8 cellular contexts compared by ENCODE assay signal in genomic region chr9:128684065-128684324, GRCh38. TPM values are rescaled to one million over a fixed set of nuclear protein-coding genes. Genes with fewer than 3 reads are reported as not detected.
A peak's percentile ranks its signal among the peaks of the same experiment; 100 is the strongest.
DNase-seq lines count a peak whose midpoint lies in the region; ATAC-seq, FAIRE-seq and TF ChIP-seq lines count a peak whose summit lies in the region.

No MANE protein-coding gene starts in this region.

- no peak for FAIRE-seq in GM12878 (lab: Jason Lieb, UNC)

- no peak for TF ChIP-seq POLR2A in GM12878 (IDR thresholded peaks at IDR 0.05; ENCODE audit: low read depth, low read length)

- H3K79me2 ChIP-seq in GM12878 (ENCODE audit: control insufficient read depth, insufficient read depth, low read length) (peaks cover 73% of the 10 kb centered on the region), mesendoderm (ENCODE audit: control insufficient read depth, insufficient read depth, low read length) (peaks cover 42% of the 10 kb centered on the region)

- TF ChIP-seq CTCF in left ventricle myocardium inferior (IDR thresholded peaks at IDR 0.05; ENCODE audit: borderline replicate concordance) = no peak
- TF ChIP-seq CTCF in GM12878 (IDR thresholded peaks at IDR 0.05 in 2 of 3, conservative IDR thresholded peaks at IDR 0.05 in 1 of 3; ENCODE audit: control insufficient read depth in 2 of 3, extremely low read depth in 1 of 3, insufficient read depth in 1 of 3, low read depth in 3 of 3, low read length in 3 of 3) = no peak

- POLR2A ChIA-PET in GM12878 (lab: Charles Lee) = interaction anchor here (0.6 to 2.1 kb wide), 20 partner anchors 8 to 264 kb away, joined by 3 to 33 read pairs (median 4); partner anchors contain the start of genes GLE1 and ZDHHC12

- peaks cover 33% of the 10 kb centered on the region for H3K4me1 ChIP-seq in left ventricle myocardium inferior
- H3K4me1 ChIP-seq in GM12878 (ENCODE audit: control insufficient read depth, insufficient read depth, low read length) = peaks cover 13% of the 10 kb centered on the region; the same call in 1 of the 2 replicates
- peaks cover 7% of the 10 kb centered on the region for H3K4me1 ChIP-seq in mesendoderm (ENCODE audit: control insufficient read depth, low read depth, low read length)

- no peak for TF ChIP-seq EP300 in GM12878 (IDR thresholded peaks at IDR 0.05; ENCODE audit: borderline replicate concordance in 1 of 2, control insufficient read depth in 1 of 2, low read depth in 2 of 2, low read length in 2 of 2)

- peak overlapping the region; percentile 80 for H3K4me2 ChIP-seq in GM12878 (ENCODE audit: control insufficient read depth, insufficient read depth)
- peak overlapping the region; percentile 96 for H3K4me2 ChIP-seq in mesendoderm (ENCODE audit: low read length)

- peak overlapping the region; percentile 50 for H3K23ac ChIP-seq in mesendoderm (ENCODE audit: low read length)

- H2AK5ac ChIP-seq in mesendoderm (ENCODE audit: low read length) = peak overlapping the region; percentile 94

- ATAC-seq in GM12878 = peak; percentile 3
- ATAC-seq in GM21786 (IDR thresholded peaks at IDR 0.05; ENCODE audit: unreplicated experiment) = no peak
- no peak for ATAC-seq in GM21515 (IDR thresholded peaks at IDR 0.05; ENCODE audit: unreplicated experiment)

- peak overlapping the region; percentile 94 for H3K56ac ChIP-seq in mesendoderm (ENCODE audit: low read length)

- no peak overlapping the region for H2BK15ac ChIP-seq in mesendoderm (replicated peaks; ENCODE audit: low read depth)

- 0 out of 2 replicates have a peak overlapping the region, but pooled peaks have one; percentile 2 for H2AFZ ChIP-seq in GM12878 (ENCODE audit: control insufficient read depth, low read depth, low read length)

- H3K9ac ChIP-seq in GM12878 (ENCODE audit: control insufficient read depth, insufficient read depth, low read length) = peak overlapping the region; percentile 96
- peak overlapping the region; percentile 96 for H3K9ac ChIP-seq in mesendoderm (ENCODE audit: low read length)

- H3K27ac ChIP-seq in left ventricle myocardium inferior (replicated peaks) = peak overlapping the region; percentile 77
- H3K27ac ChIP-seq in GM12878 (ENCODE audit: control insufficient read depth, insufficient read depth) = peak overlapping the region; percentile 96
- peak overlapping the region; percentile 91 for H3K27ac ChIP-seq in mesendoderm (ENCODE audit: low read depth, low read length)

- H2BK5ac ChIP-seq in mesendoderm (ENCODE audit: low read length) = peak overlapping the region; percentile 98

- H4K20me1 ChIP-seq in GM12878 (ENCODE audit: control insufficient read depth, insufficient read depth) = no peaks in the 10 kb centered on the region

- 0% methylated on average over 3 of the region's 3 CpGs for WGBS in GM12878 (ENCODE audit: insufficient coverage, insufficient replicate concordance, low lambda C conversion rate, missing lambda C conversion rate)
- WGBS in mesendoderm (ENCODE audit: extremely low coverage, insufficient coverage, low lambda C conversion rate) = no CpG with 5 or more reads among the region's 3 CpGs

- no peak overlapping the region for H2BK120ac ChIP-seq in mesendoderm (ENCODE audit: low read depth, low read length)

- in situ Hi-C loops in GM12878 (cut with MboI) = no loop called here

- CTCF ChIA-PET in GM12878 (lab: Yijun Ruan, JAX) = interaction anchor here (1.0 to 1.3 kb wide), 4 partner anchors 11 to 24 kb away, joined by 3 to 4 read pairs (median 4); partner anchors contain the start of gene PKN3

- no peaks in the 10 kb centered on the region for H3K27me3 ChIP-seq in left ventricle myocardium inferior (ENCODE audit: low read depth)
- no peaks in the 10 kb centered on the region for H3K27me3 ChIP-seq in GM12878 (replicated peaks in 1 of 2; ENCODE audit: control insufficient read depth in 2 of 2, insufficient read depth in 2 of 2, low read length in 1 of 2)
- H3K27me3 ChIP-seq in mesendoderm (ENCODE audit: insufficient read depth, low read length, poor library complexity) = no peaks in the 10 kb centered on the region

- no peak for DNase-seq in left ventricle myocardium inferior
- DNase-seq in cardiac septum (ENCODE audit: low spot score) = no peak
- no peak for DNase-seq in GM12878 (ENCODE audit: low read depth, low spot score)
- no peak for DNase-seq in mesendoderm
- no peak for DNase-seq in posterior cingulate gyrus
- DNase-seq in NCI-H345 treated with DMSO at 0.1 percent for 48 hours (lab: John Stamatoyannopoulos, UW; ENCODE audit: unreplicated experiment) = no peak

- BruUV-seq in GM12878 (replicated peaks; lab: Mats Ljungman, UMichigan) = TSS peak; percentile 93

- H3K4me3 ChIP-seq in left ventricle myocardium inferior (peak overlapping the region; percentile 72), GM12878 (peak overlapping the region; percentile 95), mesendoderm (ENCODE audit: low read length) (peak overlapping the region; percentile 89)

- RAD21 ChIA-PET in GM12878 (lab: Charles Lee; ENCODE audit: unreplicated experiment) = interaction anchor here (0.7 to 1.7 kb wide), 7 partner anchors 9 to 611 kb away, joined by 3 to 6 read pairs (median 4); partner anchors contain the start of genes SPTAN1 and ZDHHC12

- peak overlapping the region; percentile 76 for H3K4ac ChIP-seq in mesendoderm (ENCODE audit: low read depth, low read length)

- H3K18ac ChIP-seq in mesendoderm (ENCODE audit: low read length) = peak overlapping the region; percentile 77

- H4K8ac ChIP-seq in mesendoderm (ENCODE audit: low read depth, low read length) = no peak overlapping the region

- no peak for TF ChIP-seq RAD21 in GM12878 (IDR thresholded peaks at IDR 0.05; ENCODE audit: insufficient read depth, low read depth, low read length)

- H4K5ac ChIP-seq in mesendoderm (ENCODE audit: low read length) = no peak overlapping the region

- H3K36me3 ChIP-seq in left ventricle myocardium inferior (no peaks in the 10 kb centered on the region), GM12878 (ENCODE audit: control insufficient read depth in 2 of 2, insufficient read depth in 2 of 2, low read length in 1 of 2) (0 out of 4 replicates have a peak, but pooled peaks cover 0 to 4% of the 10 kb centered on the region in 2 experiments), mesendoderm (ENCODE audit: control insufficient read depth, insufficient read depth, low read length) (no peaks in the 10 kb centered on the region)

- H3K9me3 ChIP-seq in left ventricle myocardium inferior (replicated peaks) (no peaks in the 10 kb centered on the region), GM12878 (replicated peaks; ENCODE audit: control insufficient read depth, insufficient read depth, low read length) (no peaks in the 10 kb centered on the region)

- SMC1A ChIA-PET in GM12878 (lab: Charles Lee; ENCODE audit: uncharacterized antibody, unreplicated experiment) = interaction anchor here (0.9 to 2.9 kb wide), 10 partner anchors 8 to 388 kb away, joined by 3 to 12 read pairs (median 4); partner anchors contain the start of gene SPOUT1

- intact Hi-C loops in left ventricle myocardium inferior (cut with micrococcal nuclease) (no loop called here), cardiac septum (cut with DNase I) (no loop called here), GM12878 (cut with micrococcal nuclease; ENCODE audit: unreplicated experiment) (loop anchor here (10.0 kb wide), 1 partner anchor 129 kb away; the partner anchor contains the start of gene SPTAN1), posterior cingulate gyrus (cut with DNase I) (no loop called here)

- H3K79me1 ChIP-seq in mesendoderm (ENCODE audit: low read length) = peaks cover 10% of the 10 kb centered on the region

RNA-seq across cellular contexts. Expression of gene SET, which starts 5.0 kb away (rescaled TPM):
- total RNA-seq in left ventricle myocardium inferior (168 TPM), cardiac septum (212 TPM), GM12878 (2014; rRNA removed) (345 and 493 TPM in 2 replicates), GM12878 (2014; rRNA removed; fragmentation: Illumina TruSeq; extraction: Trizol) (676 and 706 TPM in 2 replicates), GM12878 (2021) (503 and 533 TPM in 2 replicates)
- 113 and 116 TPM in 2 replicates for total RNA-seq in GM12878 (2013; cell fraction: nucleolus; rRNA removed)
- polyA plus RNA-seq in GM12878 (2011; ENCODE audit: low read depth) = 200 TPM
- polyA plus RNA-seq in GM12878 (2011; rRNA removed) (305 and 466 TPM in 2 replicates), GM12878 (2014; fragmentation: Illumina TruSeq; extraction: Trizol) (597 and 873 TPM in 2 replicates), GM12878 (2014; fragmentation: Nextera tagmentation; extraction: Ambion mirVana) (100 to 1,000 TPM; 314 to 450 TPM), GM12878 (2014; rRNA removed) (274 and 284 TPM in 2 replicates), GM12878 (2016; fragmentation: Nextera tagmentation; extraction: Ambion mirVana) (100 to 1,000 TPM; 440 to 466 TPM)
- polyA plus RNA-seq in GM12878 (2011; cell fraction: cytosol; rRNA removed) = 97.5 and 103 TPM in 2 replicates
- polyA plus RNA-seq in GM12878 (2011; cell fraction: nucleus; rRNA removed) = 103 and 128 TPM in 2 replicates
- 315 and 365 TPM in 2 replicates for polyA plus RNA-seq in GM12878 (2012)
- polyA minus RNA-seq in GM12878 (2011; rRNA and poly(A)+ RNA removed) = 143 and 207 TPM in 2 replicates
- polyA minus RNA-seq in GM12878 (2011; cell fraction: cytosol; rRNA and poly(A)+ RNA removed) = 162 and 163 TPM in 2 replicates
- polyA minus RNA-seq in GM12878 (2011; cell fraction: nucleus; rRNA and poly(A)+ RNA removed) = 58.5 and 94.0 TPM in 2 replicates
- polyA plus RNA-seq in mesendoderm (2013, experiment 1 of 2) = 1,074 TPM
- 1,092 TPM for polyA plus RNA-seq in mesendoderm (2013, experiment 2 of 2)

RNA-seq across cellular contexts. Expression of gene PKN3, which starts 18.3 kb away (rescaled TPM):
- total RNA-seq in left ventricle myocardium inferior (6.3 TPM), cardiac septum (6.2 TPM), GM12878 (2014; rRNA removed) (5.1 and 6.3 TPM in 2 replicates), GM12878 (2014; rRNA removed; fragmentation: Illumina TruSeq; extraction: Trizol) (3.3 and 3.9 TPM in 2 replicates), GM12878 (2021) (7.6 and 8.2 TPM in 2 replicates)
- 5.1 and 5.5 TPM in 2 replicates for total RNA-seq in GM12878 (2013; cell fraction: nucleolus; rRNA removed)
- 3.1 TPM for polyA plus RNA-seq in GM12878 (2011; ENCODE audit: low read depth)
- polyA plus RNA-seq in GM12878 (2011; rRNA removed) (2.5 and 3.6 TPM in 2 replicates), GM12878 (2014; fragmentation: Illumina TruSeq; extraction: Trizol) (2.1 and 3.1 TPM in 2 replicates), GM12878 (2014; fragmentation: Nextera tagmentation; extraction: Ambion mirVana) (under 1 TPM; 0.35 to 0.47 TPM), GM12878 (2014; rRNA removed) (11.0 and 11.7 TPM in 2 replicates), GM12878 (2016; fragmentation: Nextera tagmentation; extraction: Ambion mirVana) (1 to 10 TPM; 1.5 to 2.1 TPM)
- polyA plus RNA-seq in GM12878 (2011; cell fraction: cytosol; rRNA removed) = 3.7 and 4.3 TPM in 2 replicates
- 19.1 and 20.3 TPM in 2 replicates for polyA plus RNA-seq in GM12878 (2011; cell fraction: nucleus; rRNA removed)
- 4.5 and 5.8 TPM in 2 replicates for polyA plus RNA-seq in GM12878 (2012)
- polyA minus RNA-seq in GM12878 (2011; rRNA and poly(A)+ RNA removed) = 0.88 and 2.7 TPM in 2 replicates
- polyA minus RNA-seq in GM12878 (2011; cell fraction: cytosol; rRNA and poly(A)+ RNA removed) = 1.3 and 2.6 TPM in 2 replicates
- 1.9 and 3.0 TPM in 2 replicates for polyA minus RNA-seq in GM12878 (2011; cell fraction: nucleus; rRNA and poly(A)+ RNA removed)
- 5.9 TPM for polyA plus RNA-seq in mesendoderm (2013, experiment 1 of 2)
- polyA plus RNA-seq in mesendoderm (2013, experiment 2 of 2) = 5.8 TPM

RNA-seq across cellular contexts. Expression of gene DYNC2I2, which starts 27.3 kb away (rescaled TPM):
- total RNA-seq in left ventricle myocardium inferior = 32.7 TPM
- total RNA-seq in cardiac septum = 29.6 TPM
- 32.1 and 34.2 TPM in 2 replicates for total RNA-seq in GM12878 (2013; cell fraction: nucleolus; rRNA removed)
- total RNA-seq in GM12878 (2014; rRNA removed) = 91.1 and 109 TPM in 2 replicates
- 18.4 and 19.7 TPM in 2 replicates for total RNA-seq in GM12878 (2014; rRNA removed; fragmentation: Illumina TruSeq; extraction: Trizol)
- total RNA-seq in GM12878 (2021) = 61.0 and 64.7 TPM in 2 replicates
- polyA plus RNA-seq in GM12878 (2011; ENCODE audit: low read depth) = 7.8 TPM
- 15.4 and 31.2 TPM in 2 replicates for polyA plus RNA-seq in GM12878 (2011; rRNA removed)
- 56.6 and 87.5 TPM in 2 replicates for polyA plus RNA-seq in GM12878 (2011; cell fraction: cytosol; rRNA removed)
- 148 and 152 TPM in 2 replicates for polyA plus RNA-seq in GM12878 (2011; cell fraction: nucleus; rRNA removed)
- 27.3 and 36.1 TPM in 2 replicates for polyA plus RNA-seq in GM12878 (2012)
- polyA plus RNA-seq in GM12878 (2014; fragmentation: Illumina TruSeq; extraction: Trizol) = 2.4 and 11.1 TPM in 2 replicates
- polyA plus RNA-seq in GM12878 (2014; fragmentation: Nextera tagmentation; extraction: Ambion mirVana) = 1 to 10 TPM in 1 of 2 experiments, under 1 TPM in 1; 0.89 to 2.3 TPM
- 84.1 and 95.5 TPM in 2 replicates for polyA plus RNA-seq in GM12878 (2014; rRNA removed)
- 100 to 1,000 TPM in 1 of 2 experiments, 10 to 100 TPM in 1; 88.0 to 118 TPM for polyA plus RNA-seq in GM12878 (2016; fragmentation: Nextera tagmentation; extraction: Ambion mirVana)
- polyA minus RNA-seq in GM12878 (2011; rRNA and poly(A)+ RNA removed) = 23.1 and 53.1 TPM in 2 replicates
- polyA minus RNA-seq in GM12878 (2011; cell fraction: cytosol; rRNA and poly(A)+ RNA removed) = 24.2 and 25.3 TPM in 2 replicates
- 27.9 and 38.6 TPM in 2 replicates for polyA minus RNA-seq in GM12878 (2011; cell fraction: nucleus; rRNA and poly(A)+ RNA removed)
- polyA plus RNA-seq in mesendoderm (2013, experiment 1 of 2) = 21.0 TPM
- 21.1 TPM for polyA plus RNA-seq in mesendoderm (2013, experiment 2 of 2)

RNA-seq across cellular contexts. Expression of gene ZDHHC12, which starts 39.9 kb away (rescaled TPM):
- total RNA-seq in left ventricle myocardium inferior = 6.3 TPM
- 7.4 TPM for total RNA-seq in cardiac septum
- 20.0 and 21.5 TPM in 2 replicates for total RNA-seq in GM12878 (2013; cell fraction: nucleolus; rRNA removed)
- total RNA-seq in GM12878 (2014; rRNA removed) = 99.0 and 112 TPM in 2 replicates
- 20.5 and 24.8 TPM in 2 replicates for total RNA-seq in GM12878 (2014; rRNA removed; fragmentation: Illumina TruSeq; extraction: Trizol)
- total RNA-seq in GM12878 (2021) = 67.2 and 75.1 TPM in 2 replicates
- 21.7 TPM for polyA plus RNA-seq in GM12878 (2011; ENCODE audit: low read depth)
- 8.3 and 23.7 TPM in 2 replicates for polyA plus RNA-seq in GM12878 (2011; rRNA removed)
- polyA plus RNA-seq in GM12878 (2011; cell fraction: cytosol; rRNA removed) = 46.4 and 86.3 TPM in 2 replicates
- 60.3 and 66.9 TPM in 2 replicates for polyA plus RNA-seq in GM12878 (2011; cell fraction: nucleus; rRNA removed)
- 57.0 and 66.6 TPM in 2 replicates for polyA plus RNA-seq in GM12878 (2012)
- polyA plus RNA-seq in GM12878 (2014; fragmentation: Illumina TruSeq; extraction: Trizol) = 1.5 and 13.9 TPM in 2 replicates
- 1 to 10 TPM in 1 of 2 experiments, under 1 TPM in 1; 0.95 to 9.9 TPM for polyA plus RNA-seq in GM12878 (2014; fragmentation: Nextera tagmentation; extraction: Ambion mirVana)
- polyA plus RNA-seq in GM12878 (2014; rRNA removed) = 106 and 139 TPM in 2 replicates
- polyA plus RNA-seq in GM12878 (2016; fragmentation: Nextera tagmentation; extraction: Ambion mirVana) = 100 to 1,000 TPM; 129 to 146 TPM
- 16.3 and 32.5 TPM in 2 replicates for polyA minus RNA-seq in GM12878 (2011; rRNA and poly(A)+ RNA removed)
- 23.1 and 28.5 TPM in 2 replicates for polyA minus RNA-seq in GM12878 (2011; cell fraction: cytosol; rRNA and poly(A)+ RNA removed)
- 10.5 and 15.1 TPM in 2 replicates for polyA minus RNA-seq in GM12878 (2011; cell fraction: nucleus; rRNA and poly(A)+ RNA removed)
- polyA plus RNA-seq in mesendoderm (2013, experiment 1 of 2) = 30.3 TPM
- 31.1 TPM for polyA plus RNA-seq in mesendoderm (2013, experiment 2 of 2)
